17 cellular contexts compared by ENCODE assay signal in the genomic region with DNA sequence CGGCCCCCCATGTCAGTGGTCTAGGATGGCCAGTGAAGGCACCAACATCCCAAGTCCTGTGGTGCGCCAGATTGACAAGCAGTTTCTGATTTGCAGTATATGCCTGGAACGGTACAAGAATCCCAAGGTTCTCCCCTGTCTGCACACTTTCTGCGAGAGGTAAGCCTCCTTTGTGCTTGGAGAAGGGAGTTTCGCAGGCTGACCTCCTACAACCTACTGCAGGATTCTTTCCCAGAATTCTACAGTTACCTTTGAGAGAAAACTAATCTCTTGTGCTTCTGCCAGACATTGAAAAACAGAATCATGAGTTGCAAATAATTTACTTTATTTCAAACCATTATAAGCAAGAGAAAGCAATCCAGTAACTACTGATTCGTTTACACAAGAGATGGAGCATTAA.
"Had no signal": no experiment of that assay in that cellular context is flagged by ENCODE, and none has a peak within 500 bp of the region (broad histone marks: within the 10 kb centered on the region; RNA-seq: fewer than 3 reads in every experiment).

No MANE protein-coding gene starts in this region.

- H3K27me3 ChIP-seq: hepatocyte, ovary, tibial nerve, upper lobe of right lung had no signal

- H3K27ac Mint-ChIP-seq: effector memory CD8-positive, alpha-beta T cell; naive thymus-derived CD4-positive, alpha-beta T cell; nephron progenitor cell; stimulated activated effector memory CD8-positive, alpha-beta T cell treated with anti-CD3 and anti-CD28 coated beads, Interleukin-12 subunit alpha, Interleukin-12 subunit beta, amount 100 ng/mL, for 72 hours had no signal

- H3K36me3 Mint-ChIP-seq: stimulated activated effector memory CD8-positive, alpha-beta T cell treated with anti-CD3 and anti-CD28 coated beads, Interleukin-12 subunit alpha, Interleukin-12 subunit beta, amount 100 ng/mL, for 72 hours had no signal

- H3K9me3 Mint-ChIP-seq: effector memory CD8-positive, alpha-beta T cell; stimulated activated effector memory CD8-positive, alpha-beta T cell treated with anti-CD3 and anti-CD28 coated beads, Interleukin-12 subunit alpha, Interleukin-12 subunit beta, amount 100 ng/mL, for 72 hours had no signal

- DNase-seq: effector memory CD8-positive, alpha-beta T cell; foreskin melanocyte; head of caudate nucleus; left colon; mammary epithelial cell; naive thymus-derived CD4-positive, alpha-beta T cell; nephron progenitor cell; ovary; right cardiac atrium; stimulated activated CD4-positive, alpha-beta T cell treated with anti-CD3 and anti-CD28 coated beads, Interleukin-4, amount 100 ng/mL, for 1 hour; stimulated activated CD8-positive, alpha-beta memory T cell treated with anti-CD3 and anti-CD28 coated beads, Interleukin-4, amount 100 ng/mL, for 48 hours; stimulated activated naive CD8-positive, alpha-beta T cell treated with anti-CD3 and anti-CD28 coated beads, Interleukin-15, Interleukin-2, amounts not matched to agents 100 U/mL and 50 U/mL, for 24 hours; upper lobe of right lung had no signal

- H3K4me1 Mint-ChIP-seq: stimulated activated effector memory CD8-positive, alpha-beta T cell treated with anti-CD3 and anti-CD28 coated beads, Interleukin-12 subunit alpha, Interleukin-12 subunit beta, amount 100 ng/mL, for 72 hours had no signal

- H3K27ac ChIP-seq: hepatocyte, ovary, tibial nerve, upper lobe of right lung had no signal

- H3K36me3 ChIP-seq: ovary, upper lobe of right lung had no signal

- H3K27me3 Mint-ChIP-seq: naive thymus-derived CD4-positive, alpha-beta T cell had no signal

- H3K4me3 ChIP-seq: hepatocyte, ovary, smooth muscle cell, tibial nerve, upper lobe of right lung had no signal

- H3K4me3 Mint-ChIP-seq: effector memory CD8-positive, alpha-beta T cell; naive thymus-derived CD4-positive, alpha-beta T cell; nephron progenitor cell; stimulated activated effector memory CD8-positive, alpha-beta T cell treated with anti-CD3 and anti-CD28 coated beads, Interleukin-12 subunit alpha, Interleukin-12 subunit beta, amount 100 ng/mL, for 72 hours had no signal

- ATAC-seq: effector memory CD8-positive, alpha-beta T cell; naive thymus-derived CD4-positive, alpha-beta T cell; right cardiac atrium; stimulated activated effector memory CD8-positive, alpha-beta T cell treated with anti-CD3 and anti-CD28 coated beads, Interleukin-12 subunit alpha, Interleukin-12 subunit beta, amount 100 ng/mL, for 72 hours; stimulated activated naive CD8-positive, alpha-beta T cell treated with anti-CD3 and anti-CD28 coated beads, Interleukin-15, Interleukin-2, amounts not matched to agents 100 U/mL and 50 U/mL, for 24 hours; upper lobe of right lung had no signal

- H3K9me3 ChIP-seq: ovary, tibial nerve, upper lobe of right lung had no signal
